ENCODE assay signal across 16 cellular contexts in the genomic region with DNA sequence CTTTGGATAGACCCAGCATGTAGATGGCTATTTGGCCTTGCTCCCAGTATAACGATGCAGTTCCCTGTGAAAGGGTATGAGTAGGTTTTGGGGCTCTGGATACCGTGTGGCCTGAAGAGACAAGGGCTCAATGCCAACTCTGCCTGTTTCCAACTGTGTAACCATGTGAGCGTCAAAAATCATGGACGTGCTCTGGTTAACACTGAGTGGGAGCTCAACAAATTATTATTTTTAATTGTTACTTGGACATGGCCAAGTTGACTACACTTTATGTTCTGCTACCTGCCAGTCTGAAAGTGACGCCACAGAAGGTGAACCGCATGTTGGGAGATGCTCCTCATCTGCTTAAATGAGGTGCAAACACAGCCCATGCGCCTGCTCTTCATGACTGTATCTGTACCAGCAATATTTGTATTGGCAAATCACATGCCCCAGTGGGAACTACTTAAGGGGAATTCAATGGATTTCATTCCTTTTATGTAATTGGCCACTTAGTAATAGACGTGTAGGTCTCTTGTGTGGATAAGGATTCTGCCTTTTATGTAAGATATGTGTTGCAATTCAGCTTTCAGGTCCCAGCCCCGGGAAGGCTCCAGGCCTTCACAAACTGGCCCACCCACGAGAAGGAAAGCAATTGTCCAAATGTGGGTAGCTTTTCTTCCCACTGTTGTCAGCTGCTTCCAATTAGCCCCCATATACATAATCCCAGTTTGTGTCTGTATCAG. TPM values are rescaled to one million over a fixed set of nuclear protein-coding genes. Genes with fewer than 3 reads are reported as not detected.
DNase-seq lines count a peak whose midpoint lies in the region; ATAC-seq, FAIRE-seq and TF ChIP-seq lines count a peak whose summit lies in the region.
"Had no signal": no experiment of that assay in that cellular context is flagged by ENCODE, and none has a peak within 500 bp of the region (broad histone marks: within the 10 kb centered on the region; RNA-seq: fewer than 3 reads in every experiment).

No MANE protein-coding gene starts in this region.

- peak overlapping the region; percentile 98 for H3K27ac Mint-ChIP-seq in HFFc6
- H3K27ac Mint-ChIP-seq: activated T-cell treated with anti-CD3 and anti-CD28 coated beads, Interleukin-2, amount 50 U/mL, for 72 hours had no signal

- H3K27me3 ChIP-seq in adipocyte (replicated peaks; ENCODE audit: control insufficient read depth, insufficient read depth, low read length): no peaks in the 10 kb centered on the region
- H3K27me3 ChIP-seq: cardiac muscle cell had no signal

- no peak for TF ChIP-seq CTCF in HFFc6 (IDR thresholded peaks at IDR 0.05)

- H3K9me3 ChIP-seq in adipocyte (ENCODE audit: control insufficient read depth, low read length): no peaks in the 10 kb centered on the region

- intact Hi-C loops in left ventricle myocardium superior (cut with micrococcal nuclease): no loop called here

- peak; percentile 42 for ATAC-seq in left ventricle myocardium superior
- ATAC-seq in HG03342 (IDR thresholded peaks at IDR 0.05; ENCODE audit: unreplicated experiment): no peak
- no peak for ATAC-seq in GM18867 (IDR thresholded peaks at IDR 0.05; ENCODE audit: unreplicated experiment)
- ATAC-seq: activated T-cell treated with anti-CD3 and anti-CD28 coated beads, Interleukin-2, amount 50 U/mL, for 72 hours had no signal

- no peak overlapping the region for H3K4me3 Mint-ChIP-seq in HFFc6
- H3K4me3 Mint-ChIP-seq: activated T-cell treated with anti-CD3 and anti-CD28 coated beads, Interleukin-2, amount 50 U/mL, for 72 hours had no signal

- peak overlapping the region; percentile 48 for H3K9ac ChIP-seq in adipocyte (ENCODE audit: low read length)

- peaks cover 8% of the 10 kb centered on the region for H3K27me3 Mint-ChIP-seq in HFFc6 (ENCODE audit: insufficient read depth)

- no peak for FAIRE-seq in GM19239 (lab: Jason Lieb, UNC)
- FAIRE-seq: GM12892 had no signal

- H3K4me1 ChIP-seq in adipocyte (ENCODE audit: control insufficient read depth, insufficient read depth, low read length): peaks cover 76% of the 10 kb centered on the region

- no peaks in the 10 kb centered on the region for H3K36me3 ChIP-seq in adipocyte (ENCODE audit: control insufficient read depth, insufficient read depth, low read length, severe bottlenecking)
- H3K36me3 ChIP-seq: cardiac muscle cell had no signal

- no peak for DNase-seq in HFFc6
- peak; percentile 75 for DNase-seq in adipocyte (ENCODE audit: low read depth)
- DNase-seq in left ventricle myocardium superior: no peak
- peak; percentile 83 for DNase-seq in stromal cell of bone marrow (ENCODE audit: low read depth)
- no peak for DNase-seq in NCI-H2227 (lab: John Stamatoyannopoulos, UW; ENCODE audit: unreplicated experiment)
- DNase-seq in GM19239 (ENCODE audit: insufficient read length, low spot score): no peak
- DNase-seq: activated CD4-positive, alpha-beta T cell treated with anti-CD3 and anti-CD28 coated beads for 1 hour; activated T-cell treated with anti-CD3 and anti-CD28 coated beads, Interleukin-2, amount 50 U/mL, for 72 hours; kidney glomerular epithelial cell; NCI-H524 treated with DMSO at 0.1 percent for 48 hours; stimulated activated naive CD4-positive, alpha-beta T cell; SW 1271 had no signal

- peaks cover 42% of the 10 kb centered on the region for H3K36me3 Mint-ChIP-seq in HFFc6 (ENCODE audit: low read depth)

- H3K4me3 ChIP-seq in adipocyte (ENCODE audit: low read length): peak overlapping the region; percentile 10
- H3K4me3 ChIP-seq: cardiac muscle cell had no signal

- no peaks in the 10 kb centered on the region for H3K9me3 Mint-ChIP-seq in HFFc6
- H3K9me3 Mint-ChIP-seq: activated T-cell treated with anti-CD3 and anti-CD28 coated beads, Interleukin-2, amount 50 U/mL, for 72 hours had no signal

- peaks cover 94% of the 10 kb centered on the region for H3K4me1 Mint-ChIP-seq in HFFc6 (ENCODE audit: low read depth)

RNA-seq across cellular contexts. Expression of gene EGFR, which starts 42.0 kb away (rescaled TPM):
- 10 to 100 TPM; 69.9 to 87.2 (median 77.0) TPM for total RNA-seq in HFFc6 (2021; fragmentation: NEBNext Ultra II Directional; extraction: Animal tissue kit (Norgen Biotek cat#: 25700))
- total RNA-seq in left ventricle myocardium superior: 11.2 TPM

Comparison
In these comparisons a context has a peak if more than half of its experiments do, and no peak if none do; other contexts are left out.
1. DNase-seq: peak in adipocyte (single experiment) and stromal cell of bone marrow (single experiment); none in HFFc6 (single experiment), left ventricle myocardium superior (single experiment), NCI-H2227 (single experiment) and GM19239 (single experiment).